Comparison of ENCODE assay signal across 25 cellular contexts in genomic region chr2:240964221-240964853, GRCh38. TPM values are rescaled to one million over a fixed set of nuclear protein-coding genes. Genes with fewer than 3 reads are reported as not detected.
DNase-seq lines count a peak whose midpoint lies in the region; ATAC-seq, FAIRE-seq and TF ChIP-seq lines count a peak whose summit lies in the region.
"Had no signal": no experiment of that assay in that cellular context is flagged by ENCODE, and none has a peak within 500 bp of the region (broad histone marks: within the 10 kb centered on the region; RNA-seq: fewer than 3 reads in every experiment).

No MANE protein-coding gene starts in this region.

- no peaks in the 10 kb centered on the region for H3K4me1 Mint-ChIP-seq in activated CD8-positive, alpha-beta memory T cell treated with anti-CD3 and anti-CD28 coated beads, Interleukin-2, amount 10 ng/mL, durations not matched to agents 7 days and 5 days

- H3K4me3 Mint-ChIP-seq in activated CD8-positive, alpha-beta memory T cell treated with anti-CD3 and anti-CD28 coated beads, Interleukin-2, amount 10 ng/mL, durations not matched to agents 7 days and 5 days, result no peak overlapping the region
- H3K4me3 Mint-ChIP-seq: effector memory CD8-positive, alpha-beta T cell; T-helper 1 cell treated with Interleukin-12 subunit alpha and Interleukin-12 subunit beta and Interleukin-4 antibody, amounts not matched to agents 30 μg/mL and 1 μg/mL, for 36 hours had no signal

- no peaks in the 10 kb centered on the region for H3K9me3 ChIP-seq in RWPE2 (ENCODE audit: severe bottlenecking)
- no peaks in the 10 kb centered on the region for H3K9me3 ChIP-seq in lower lobe of right lung
- H3K9me3 ChIP-seq: BLaER1 treated with 17β-estradiol and CSF1 and Interleukin-3, amounts not matched to agents 10 nM and 100 nM; HAP-1; SJCRH30 had no signal

- H3K27ac ChIP-seq in RWPE2 (ENCODE audit: poor library complexity, severe bottlenecking) (no peak overlapping the region), lower lobe of right lung (no peak overlapping the region)
- H3K27ac ChIP-seq: SJCRH30 had no signal

- ATAC-seq in activated CD8-positive, alpha-beta memory T cell treated with anti-CD3 and anti-CD28 coated beads, Interleukin-2, amount 10 ng/mL, durations not matched to agents 7 days and 5 days, result no peak
- ATAC-seq in RWPE2 (ENCODE audit: low read depth), result no peak
- no peak for ATAC-seq in lower lobe of right lung
- no peak for ATAC-seq in sciatic nerve
- ATAC-seq in HG03097 (IDR thresholded peaks at IDR 0.05; ENCODE audit: low FRiP score, unreplicated experiment), result no peak
- ATAC-seq in HG03095 (IDR thresholded peaks at IDR 0.05; ENCODE audit: unreplicated experiment), result no peak
- ATAC-seq: effector memory CD8-positive, alpha-beta T cell had no signal

- CTCF ChIA-PET in activated CD8-positive, alpha-beta memory T cell treated with anti-CD3 and anti-CD28 coated beads, Interleukin-2, amount 10 ng/mL, durations not matched to agents 7 days and 5 days (lab: Charles Lee), result no interaction called here

- H3K27me3 ChIP-seq in RWPE2 (ENCODE audit: insufficient read depth, poor library complexity, severe bottlenecking) (no peaks in the 10 kb centered on the region), lower lobe of right lung (ENCODE audit: low read depth) (no peaks in the 10 kb centered on the region)
- H3K27me3 ChIP-seq: BLaER1 treated with 17β-estradiol and CSF1 and Interleukin-3, amounts not matched to agents 10 nM and 100 nM; SJCRH30 had no signal

- intact Hi-C loops in lower lobe of right lung (cut with DNase I) (no loop called here), sciatic nerve (cut with DNase I) (loop anchor here (10.0 kb wide), 1 partner anchor 1530 kb away; no protein-coding TSS in a partner anchor)

- H3K4me1 ChIP-seq in RWPE2 (ENCODE audit: insufficient read depth, poor library complexity, severe bottlenecking) (no peaks in the 10 kb centered on the region), lower lobe of right lung (peaks cover 36% of the 10 kb centered on the region)

- no peak for FAIRE-seq in GM12891 (lab: Jason Lieb, UNC)
- FAIRE-seq: islet of Langerhans had no signal

- TF ChIP-seq POLR2A in GM12891 (IDR thresholded peaks at IDR 0.05; ENCODE audit: low read depth, low read length), result no peak

- H3K27ac Mint-ChIP-seq in activated CD8-positive, alpha-beta memory T cell treated with anti-CD3 and anti-CD28 coated beads, Interleukin-2, amount 10 ng/mL, durations not matched to agents 7 days and 5 days, result no peak overlapping the region
- H3K27ac Mint-ChIP-seq: effector memory CD8-positive, alpha-beta T cell; T-helper 1 cell treated with Interleukin-12 subunit alpha and Interleukin-12 subunit beta and Interleukin-4 antibody, amounts not matched to agents 30 μg/mL and 1 μg/mL, for 36 hours had no signal

- H3K9me3 Mint-ChIP-seq in activated CD8-positive, alpha-beta memory T cell treated with anti-CD3 and anti-CD28 coated beads, Interleukin-2, amount 10 ng/mL, durations not matched to agents 7 days and 5 days (ENCODE audit: low read depth), result no peaks in the 10 kb centered on the region
- H3K9me3 Mint-ChIP-seq: effector memory CD8-positive, alpha-beta T cell; T-helper 1 cell treated with Interleukin-12 subunit alpha and Interleukin-12 subunit beta and Interleukin-4 antibody, amounts not matched to agents 30 μg/mL and 1 μg/mL, for 36 hours had no signal

- H3K4me3 ChIP-seq in RWPE2 (ENCODE audit: severe bottlenecking) (no peak overlapping the region), lower lobe of right lung (no peak overlapping the region)
- H3K4me3 ChIP-seq: BLaER1 treated with 17β-estradiol and CSF1 and Interleukin-3, amounts not matched to agents 10 nM and 100 nM; HAP-1; SJCRH30 had no signal

- no peaks in the 10 kb centered on the region for H3K27me3 Mint-ChIP-seq in activated CD8-positive, alpha-beta memory T cell treated with anti-CD3 and anti-CD28 coated beads, Interleukin-2, amount 10 ng/mL, durations not matched to agents 7 days and 5 days

- no peaks in the 10 kb centered on the region for H3K36me3 Mint-ChIP-seq in activated CD8-positive, alpha-beta memory T cell treated with anti-CD3 and anti-CD28 coated beads, Interleukin-2, amount 10 ng/mL, durations not matched to agents 7 days and 5 days

- peak; percentile 36 for DNase-seq in activated CD8-positive, alpha-beta memory T cell treated with anti-CD3 and anti-CD28 coated beads, Interleukin-2, amount 10 ng/mL, durations not matched to agents 7 days and 5 days
- DNase-seq in activated CD8-positive, alpha-beta memory T cell treated with anti-CD3 and anti-CD28 coated beads for 24 hours, result no peak
- peak; percentile 56 for DNase-seq in RWPE2 (ENCODE audit: low spot score)
- DNase-seq in lower lobe of right lung, result peak; percentile 46
- DNase-seq in sciatic nerve (ENCODE audit: low spot score), result peak; percentile 61
- DNase-seq in GM12891 (ENCODE audit: insufficient read length, low spot score), result no peak
- DNase-seq: activated CD4-positive, alpha-beta T cell treated with anti-CD3 and anti-CD28 coated beads, Interleukin-2, amount 50 U/mL, for 4 hours; amygdala; central memory CD4-positive, alpha-beta T cell; effector memory CD8-positive, alpha-beta T cell; GDM1; KBM-7; NCI-H1048; NCI-H2107; NCI-H524 treated with DMSO at 0.1 percent for 48 hours; stimulated activated CD4-positive, alpha-beta T cell treated with anti-CD3 and anti-CD28 coated beads, Interleukin-4, amount 100 ng/mL, for 1 hour had no signal

- TF ChIP-seq CTCF in RWPE2 (IDR thresholded peaks at IDR 0.05; ENCODE audit: poor library complexity, severe bottlenecking) (no peak), lower lobe of right lung (IDR thresholded peaks at IDR 0.05) (no peak)

- H3K36me3 ChIP-seq in RWPE2 (ENCODE audit: low read depth) (no peaks in the 10 kb centered on the region), lower lobe of right lung (no peaks in the 10 kb centered on the region)
- H3K36me3 ChIP-seq: BLaER1 treated with 17β-estradiol and CSF1 and Interleukin-3, amounts not matched to agents 10 nM and 100 nM; HAP-1; SJCRH30 had no signal

TF ChIP-seq in GM12891, 5 proteins besides CTCF, POLR2A, EP300 and RAD21:
- TF ChIP-seq PAX5 (IDR thresholded peaks at IDR 0.05; ENCODE audit: insufficient read depth, low read length, severe bottlenecking) (no peak), TAF1 (IDR thresholded peaks at IDR 0.05; ENCODE audit: low read depth, low read length) (no peak), SPI1 (IDR thresholded peaks at IDR 0.05; ENCODE audit: low read depth, low read length) (no peak), POLR2AphosphoS5 (IDR thresholded peaks at IDR 0.05; ENCODE audit: low read depth, low read length) (no peak), POU2F2 (IDR thresholded peaks at IDR 0.05; ENCODE audit: low read depth, low read length) (no peak)

RNA-seq across cellular contexts. Expression of gene SNED1, which starts 34.1 kb away (rescaled TPM):
- 1 to 10 TPM; 3.6 to 4.6 TPM for total RNA-seq in activated CD8-positive, alpha-beta memory T cell treated with anti-CD3 and anti-CD28 coated beads, Interleukin-2, amount 10 ng/mL, durations not matched to agents 7 days and 5 days
- total RNA-seq in lower lobe of right lung (36.2 TPM), sciatic nerve (148 TPM)
- polyA plus RNA-seq in GM12891 (2012; ENCODE audit: low read depth, missing spikeins), result 0.42 TPM

RNA-seq across cellular contexts. Expression of gene CROCC2, which starts 58.2 kb away (rescaled TPM):
- not detected for total RNA-seq in activated CD8-positive, alpha-beta memory T cell treated with anti-CD3 and anti-CD28 coated beads, Interleukin-2, amount 10 ng/mL, durations not matched to agents 7 days and 5 days
- total RNA-seq in lower lobe of right lung, result 3.4 TPM
- 0.18 TPM for total RNA-seq in sciatic nerve
- not detected for polyA plus RNA-seq in GM12891 (2012; ENCODE audit: low read depth, missing spikeins)
- total RNA-seq: A172, mononuclear cell had no signal

Comparison
In these comparisons a context has a peak if more than half of its experiments do, and no peak if none do; other contexts are left out.
1. DNase-seq: peak in activated CD8-positive, alpha-beta memory T cell treated with anti-CD3 and anti-CD28 coated beads, Interleukin-2, amount 10 ng/mL, durations not matched to agents 7 days and 5 days (single experiment), RWPE2 (single experiment), lower lobe of right lung (single experiment) and sciatic nerve (single experiment); none in activated CD8-positive, alpha-beta memory T cell treated with anti-CD3 and anti-CD28 coated beads for 24 hours (single experiment) and GM12891 (single experiment).